Comparison of ENCODE assay signal across 22 cellular contexts in genomic region chr1:115170396-115170795, GRCh38.
"Had no signal": no experiment of that assay in that cellular context is flagged by ENCODE, and none has a peak within 500 bp of the region (broad histone marks: within the 10 kb centered on the region; RNA-seq: fewer than 3 reads in every experiment).

No MANE protein-coding gene starts in this region.

- ATAC-seq: activated naive CD4-positive, alpha-beta T cell treated with anti-CD3 and anti-CD28 coated beads, Interleukin-2, amount 50 U/mL, for 72 hours; body of pancreas; natural killer cell had no signal

- H3K4me1 ChIP-seq: body of pancreas, gastroesophageal sphincter, sigmoid colon had no signal

- H3K9me3 ChIP-seq: body of pancreas, gastroesophageal sphincter, neutrophil, vagina had no signal

- H3K27me3 ChIP-seq: body of pancreas, gastroesophageal sphincter, heart right ventricle, sigmoid colon, vagina had no signal

- DNase-seq: activated CD4-positive, alpha-beta T cell treated with anti-CD3 and anti-CD28 coated beads for 1 hour; activated CD4-positive, alpha-beta T cell treated with anti-CD3 and anti-CD28 coated beads, Interleukin-2, amount 50 U/mL, for 48 hours; activated gamma-delta T cell treated with Interleukin-2 at 50 U/mL for 16 hours; amygdala; body of pancreas; central memory CD4-positive, alpha-beta T cell; endodermal cell; heart right ventricle; immature natural killer cell; mesendoderm; natural killer cell; sigmoid colon; stimulated activated naive CD4-positive, alpha-beta T cell treated with Interleukin-2 at 50 U/mL for 16 hours; SW 1271; WERI-Rb-1 had no signal

- H3K4me3 ChIP-seq: body of pancreas, gastroesophageal sphincter, heart right ventricle, sigmoid colon, vagina had no signal

- H3K4me1 Mint-ChIP-seq: immature natural killer cell, natural killer cell had no signal

- FAIRE-seq: colon had no signal

- H3K36me3 ChIP-seq: gastroesophageal sphincter, heart right ventricle, neutrophil, sigmoid colon, vagina, WERI-Rb-1 had no signal

- H3K36me3 Mint-ChIP-seq: activated naive CD4-positive, alpha-beta T cell treated with anti-CD3 and anti-CD28 coated beads, Interleukin-2, amount 50 U/mL, for 72 hours; immature natural killer cell; natural killer cell had no signal

- H3K27ac ChIP-seq: body of pancreas, epithelial cell of prostate, neutrophil, WERI-Rb-1 had no signal

- H3K27ac Mint-ChIP-seq: activated naive CD4-positive, alpha-beta T cell treated with anti-CD3 and anti-CD28 coated beads, Interleukin-2, amount 50 U/mL, for 72 hours; activated T-helper 1 cell treated with anti-CD3 and anti-CD28 coated beads, Interleukin-12 subunit alpha, Interleukin-12 subunit beta, Interleukin-2, Interleukin-4 antibody, amounts not matched to agents 30 ng/mL and 10 ng/mL and 1 ng/mL, durations not matched to agents 14 hours and 24 hours and 36 hours; endodermal cell; immature natural killer cell; natural killer cell had no signal

- H3K9me3 Mint-ChIP-seq: activated T-helper 1 cell treated with anti-CD3 and anti-CD28 coated beads, Interleukin-12 subunit alpha, Interleukin-12 subunit beta, Interleukin-2, Interleukin-4 antibody, amounts not matched to agents 30 ng/mL and 10 ng/mL and 1 ng/mL, durations not matched to agents 14 hours and 24 hours and 36 hours had no signal

- H3K4me3 Mint-ChIP-seq: activated T-helper 1 cell treated with anti-CD3 and anti-CD28 coated beads, Interleukin-12 subunit alpha, Interleukin-12 subunit beta, Interleukin-2, Interleukin-4 antibody, amounts not matched to agents 30 ng/mL and 10 ng/mL and 1 ng/mL, durations not matched to agents 14 hours and 24 hours and 36 hours; endodermal cell; immature natural killer cell; natural killer cell had no signal
